In the genomic region with DNA sequence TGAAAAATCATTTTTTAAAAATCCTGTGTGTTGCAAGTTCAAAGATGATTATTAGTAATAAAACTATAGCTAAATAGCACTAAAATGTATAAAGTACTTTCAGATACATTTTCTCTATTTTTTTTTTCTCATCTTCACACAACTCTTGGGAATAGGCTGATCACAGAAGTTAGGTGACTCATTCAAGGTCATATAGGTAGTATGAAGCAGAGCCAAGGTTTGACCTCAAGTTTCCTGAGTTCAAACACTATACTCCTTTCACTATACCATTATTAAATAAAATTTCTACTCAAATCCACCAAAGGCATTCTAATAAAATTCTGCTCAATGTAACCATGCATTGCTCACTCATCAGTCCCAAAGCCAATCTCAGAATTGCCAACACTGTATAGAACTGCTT, we compare ENCODE assay signal across 37 cellular contexts. TPM values are rescaled to one million over a fixed set of nuclear protein-coding genes. Genes with fewer than 3 reads are reported as not detected.
"Had no signal": no experiment of that assay in that cellular context is flagged by ENCODE, and none has a peak within 500 bp of the region (broad histone marks: within the 10 kb centered on the region; RNA-seq: fewer than 3 reads in every experiment).

No MANE protein-coding gene starts in this region.

- H3K4me1 ChIP-seq: adrenal gland had no signal

- H3K9me3 Mint-ChIP-seq: activated B cell treated with CpG ODN at 0.5 μM for 24 hours; activated CD4-positive, alpha-beta memory T cell treated with anti-CD3 and anti-CD28 coated beads for 36 hours; activated CD4-positive, alpha-beta T cell treated with anti-CD3 and anti-CD28 coated beads, Interleukin-2, amount 10 ng/mL, durations not matched to agents 24 days and 14 days; activated CD8-positive, alpha-beta T cell treated with anti-CD3 and anti-CD28 coated beads for 36 hours; activated naive CD4-positive, alpha-beta T cell treated with anti-CD3 and anti-CD28 coated beads for 36 hours; activated naive CD4-positive, alpha-beta T cell treated with anti-CD3 and anti-CD28 coated beads, Interleukin-2, amount 50 U/mL, for 72 hours; activated naive CD8-positive, alpha-beta T cell treated with anti-CD3 and anti-CD28 coated beads for 36 hours; activated T-cell treated with anti-CD3 and anti-CD28 coated beads, Interleukin-2, amount 50 U/mL, for 4 hours; activated T-cell treated with anti-CD3 and anti-CD28 coated beads, Interleukin-2, amount 50 U/mL, for 72 hours; activated T-helper 1 cell treated with anti-CD3 and anti-CD28 coated beads, Interleukin-12 subunit alpha, Interleukin-12 subunit beta, Interleukin-2, Interleukin-4 antibody, amounts not matched to agents 30 ng/mL and 10 ng/mL and 1 ng/mL, durations not matched to agents 14 hours and 24 hours and 36 hours; activated T-helper 17 cell treated with anti-CD3 and anti-CD28 coated beads, Interleukin-2, amount 50 U/mL, for 72 hours; brain; central memory CD8-positive, alpha-beta T cell; T-helper 1 cell treated with Interleukin-12 subunit alpha and Interleukin-12 subunit beta and Interleukin-4 antibody, amounts not matched to agents 30 μg/mL and 1 μg/mL, for 36 hours; T-helper 2 cell treated with Interferon-gamma antibody and Interleukin-4, amounts not matched to agents 5 μg/mL and 100 μg/mL, for 36 hours had no signal

- DNase-seq: activated B cell treated with CpG ODN at 0.5 μM for 24 hours; activated CD4-positive, alpha-beta memory T cell treated with anti-CD3 and anti-CD28 coated beads for 36 hours; activated CD4-positive, alpha-beta T cell treated with anti-CD3 and anti-CD28 coated beads for 4 hours; activated CD4-positive, alpha-beta T cell treated with anti-CD3 and anti-CD28 coated beads, Interleukin-2, amount 10 ng/mL, durations not matched to agents 24 days and 14 days; activated CD4-positive, alpha-beta T cell treated with anti-CD3 and anti-CD28 coated beads, Interleukin-2, amount 50 U/mL, for 1 hour; activated CD4-positive, alpha-beta T cell treated with anti-CD3 and anti-CD28 coated beads, Interleukin-2, amount 50 U/mL, for 4 hours; activated CD4-positive, CD25-positive, alpha-beta regulatory T cell treated with anti-CD3 and anti-CD28 coated beads, Interleukin-2, amount 50 U/mL, for 72 hours; activated CD8-positive, alpha-beta memory T cell treated with anti-CD3 and anti-CD28 coated beads, Interleukin-2, amount 50 U/mL, for 4 hours; activated CD8-positive, alpha-beta T cell treated with anti-CD3 and anti-CD28 coated beads for 36 hours; activated effector memory CD4-positive, alpha-beta T cell treated with anti-CD3 and anti-CD28 coated beads, Interleukin-2, amount 50 U/mL, for 16 hours; activated gamma-delta T cell treated with Interleukin-2 at 50 U/mL for 16 hours; activated naive CD4-positive, alpha-beta T cell; activated naive CD4-positive, alpha-beta T cell treated with anti-CD3 and anti-CD28 coated beads for 36 hours; activated naive CD4-positive, alpha-beta T cell treated with anti-CD3 and anti-CD28 coated beads, Interleukin-2, amount 50 U/mL, for 16 hours; activated naive CD8-positive, alpha-beta T cell treated with anti-CD3 and anti-CD28 coated beads for 36 hours; activated T-cell treated with anti-CD3 and anti-CD28 coated beads for 4 hours; activated T-cell treated with anti-CD3 and anti-CD28 coated beads, Interleukin-2, amount 50 U/mL, for 1 hour; activated T-cell treated with anti-CD3 and anti-CD28 coated beads, Interleukin-2, amount 50 U/mL, for 4 hours; activated T-cell treated with anti-CD3 and anti-CD28 coated beads, Interleukin-2, amount 50 U/mL, for 72 hours; adrenal gland; amniotic stem cell; aorta; caudate nucleus; cerebellar nuclear complex; T-helper 2 cell; T-helper 9 cell had no signal

- H3K4me1 Mint-ChIP-seq: activated B cell treated with CpG ODN at 0.5 μM for 24 hours; activated CD4-positive, alpha-beta T cell treated with anti-CD3 and anti-CD28 coated beads, Interleukin-2, amount 10 ng/mL, durations not matched to agents 24 days and 14 days; activated naive CD8-positive, alpha-beta T cell treated with anti-CD3 and anti-CD28 coated beads for 36 hours; activated T-helper 17 cell treated with anti-CD3 and anti-CD28 coated beads, Interleukin-2, amount 50 U/mL, for 72 hours; brain; central memory CD8-positive, alpha-beta T cell had no signal

- H3K27ac Mint-ChIP-seq: activated B cell treated with CpG ODN at 0.5 μM for 24 hours; activated CD4-positive, alpha-beta memory T cell treated with anti-CD3 and anti-CD28 coated beads for 36 hours; activated CD4-positive, alpha-beta T cell treated with anti-CD3 and anti-CD28 coated beads, Interleukin-2, amount 10 ng/mL, durations not matched to agents 24 days and 14 days; activated CD8-positive, alpha-beta T cell treated with anti-CD3 and anti-CD28 coated beads for 36 hours; activated naive CD4-positive, alpha-beta T cell treated with anti-CD3 and anti-CD28 coated beads for 36 hours; activated naive CD8-positive, alpha-beta T cell treated with anti-CD3 and anti-CD28 coated beads for 36 hours; activated T-cell treated with anti-CD3 and anti-CD28 coated beads, Interleukin-2, amount 50 U/mL, for 72 hours; activated T-helper 1 cell treated with anti-CD3 and anti-CD28 coated beads, Interleukin-12 subunit alpha, Interleukin-12 subunit beta, Interleukin-2, Interleukin-4 antibody, amounts not matched to agents 30 ng/mL and 10 ng/mL and 1 ng/mL, durations not matched to agents 14 hours and 24 hours and 36 hours; activated T-helper 17 cell treated with anti-CD3 and anti-CD28 coated beads, Interleukin-2, amount 50 U/mL, for 72 hours; brain; T-helper 1 cell treated with Interleukin-12 subunit alpha and Interleukin-12 subunit beta and Interleukin-4 antibody, amounts not matched to agents 30 μg/mL and 1 μg/mL, for 36 hours; T-helper 2 cell treated with Interferon-gamma antibody and Interleukin-4, amounts not matched to agents 5 μg/mL and 100 μg/mL, for 36 hours had no signal

- H3K36me3 Mint-ChIP-seq: activated CD4-positive, alpha-beta memory T cell treated with anti-CD3 and anti-CD28 coated beads for 36 hours; activated naive CD4-positive, alpha-beta T cell treated with anti-CD3 and anti-CD28 coated beads, Interleukin-2, amount 50 U/mL, for 72 hours; activated naive CD8-positive, alpha-beta T cell treated with anti-CD3 and anti-CD28 coated beads for 36 hours had no signal

- H3K27ac ChIP-seq: adrenal gland, cardiac muscle cell, VCaP had no signal

- H3K4me3 Mint-ChIP-seq: activated B cell treated with CpG ODN at 0.5 μM for 24 hours; activated CD4-positive, alpha-beta memory T cell treated with anti-CD3 and anti-CD28 coated beads for 36 hours; activated CD4-positive, alpha-beta T cell treated with anti-CD3 and anti-CD28 coated beads, Interleukin-2, amount 10 ng/mL, durations not matched to agents 24 days and 14 days; activated CD8-positive, alpha-beta T cell treated with anti-CD3 and anti-CD28 coated beads for 36 hours; activated naive CD4-positive, alpha-beta T cell treated with anti-CD3 and anti-CD28 coated beads for 36 hours; activated naive CD8-positive, alpha-beta T cell treated with anti-CD3 and anti-CD28 coated beads for 36 hours; activated T-cell treated with anti-CD3 and anti-CD28 coated beads, Interleukin-2, amount 50 U/mL, for 4 hours; activated T-cell treated with anti-CD3 and anti-CD28 coated beads, Interleukin-2, amount 50 U/mL, for 72 hours; activated T-helper 1 cell treated with anti-CD3 and anti-CD28 coated beads, Interleukin-12 subunit alpha, Interleukin-12 subunit beta, Interleukin-2, Interleukin-4 antibody, amounts not matched to agents 30 ng/mL and 10 ng/mL and 1 ng/mL, durations not matched to agents 14 hours and 24 hours and 36 hours; activated T-helper 17 cell treated with anti-CD3 and anti-CD28 coated beads, Interleukin-2, amount 50 U/mL, for 72 hours; brain; central memory CD8-positive, alpha-beta T cell; T-helper 1 cell treated with Interleukin-12 subunit alpha and Interleukin-12 subunit beta and Interleukin-4 antibody, amounts not matched to agents 30 μg/mL and 1 μg/mL, for 36 hours; T-helper 2 cell treated with Interferon-gamma antibody and Interleukin-4, amounts not matched to agents 5 μg/mL and 100 μg/mL, for 36 hours had no signal

- H3K27me3 ChIP-seq: adrenal gland, cardiac muscle cell had no signal

- H3K36me3 ChIP-seq: adrenal gland, cardiac muscle cell had no signal

- H3K4me3 ChIP-seq: adrenal gland, cardiac muscle cell had no signal

- H3K9me3 ChIP-seq: adrenal gland had no signal

- FAIRE-seq: bronchial epithelial cell, TTC549 had no signal

- ATAC-seq: activated CD8-positive, alpha-beta T cell treated with anti-CD3 and anti-CD28 coated beads for 36 hours; activated T-cell treated with anti-CD3 and anti-CD28 coated beads, Interleukin-2, amount 50 U/mL, for 4 hours; activated T-cell treated with anti-CD3 and anti-CD28 coated beads, Interleukin-2, amount 50 U/mL, for 72 hours; activated T-helper 17 cell treated with anti-CD3 and anti-CD28 coated beads, Interleukin-2, amount 50 U/mL, for 72 hours had no signal

RNA-seq across cellular contexts. Expression of a gene that starts 21.3 kb away (rescaled TPM):
- total RNA-seq: activated CD4-positive, alpha-beta T cell treated with anti-CD3 and anti-CD28 coated beads, Interleukin-2, amount 10 ng/mL, durations not matched to agents 24 days and 14 days; activated T-helper 1 cell treated with anti-CD3 and anti-CD28 coated beads, Interleukin-12 subunit alpha, Interleukin-12 subunit beta, Interleukin-2, Interleukin-4 antibody, amounts not matched to agents 30 ng/mL and 10 ng/mL and 1 ng/mL, durations not matched to agents 14 hours and 24 hours and 36 hours had no signal
